Comparison of ENCODE assay signal across 9 cellular contexts in the genomic region with DNA sequence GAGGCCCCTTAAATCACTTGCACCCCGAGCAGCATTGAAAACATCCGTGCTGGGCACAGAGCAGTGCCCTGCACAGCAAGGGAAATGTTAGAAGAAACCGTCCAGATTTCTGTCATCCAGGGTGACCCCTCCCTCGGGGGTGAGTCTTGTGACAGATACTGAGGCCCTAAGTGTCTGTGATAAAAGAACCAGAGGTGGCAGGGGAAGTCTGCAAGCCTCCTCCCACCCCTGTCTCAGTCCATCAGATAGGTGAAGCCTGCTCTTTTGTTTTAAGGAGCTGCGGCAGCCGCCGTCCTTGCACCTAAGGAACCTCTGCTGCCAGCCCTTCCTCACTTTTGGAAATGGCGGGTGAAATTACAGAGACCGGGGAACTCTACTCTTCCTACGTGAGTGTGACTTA. TPM values are rescaled to one million over a fixed set of nuclear protein-coding genes. Genes with fewer than 3 reads are reported as not detected.
DNase-seq lines count a peak whose midpoint lies in the region; ATAC-seq, FAIRE-seq and TF ChIP-seq lines count a peak whose summit lies in the region.
"Had no signal": no experiment of that assay in that cellular context is flagged by ENCODE, and none has a peak within 500 bp of the region (broad histone marks: within the 10 kb centered on the region; RNA-seq: fewer than 3 reads in every experiment).

No MANE protein-coding gene starts in this region.

- H2AK5ac ChIP-seq in mesenchymal stem cell (ENCODE audit: low read length, severe bottlenecking), result no peak overlapping the region

- H3K9me3 ChIP-seq in cardiac muscle cell (ENCODE audit: low read depth) (no peaks in the 10 kb centered on the region), K562 (replicated peaks; ENCODE audit: control insufficient read depth, insufficient read depth, low read depth, low read length) (no peaks in the 10 kb centered on the region), mesenchymal stem cell (ENCODE audit: control insufficient read depth, low read length) (no peaks in the 10 kb centered on the region), uterus (no peaks in the 10 kb centered on the region)

- DNase-seq in cardiac muscle cell (ENCODE audit: low read depth in 1 of 2, low spot score in 1 of 2) (no peak), left cardiac atrium (no peak), K562 (ENCODE audit: extremely low read depth in 1 of 4, low spot score in 3 of 4) (peak in 3 of 4 experiments; percentile 42 to 75 (median 75)), mesenchymal stem cell (no peak), uterus (no peak), NCI-H2196 (lab: John Stamatoyannopoulos, UW; ENCODE audit: unreplicated experiment) (no peak), NCI-H146 (lab: John Stamatoyannopoulos, UW) (no peak)

- H2BK120ac ChIP-seq in mesenchymal stem cell (ENCODE audit: low read depth, low read length), result no peak overlapping the region

- H4K91ac ChIP-seq in mesenchymal stem cell (ENCODE audit: low read length), result no peak overlapping the region

- peaks cover 41% of the 10 kb centered on the region for H3K79me1 ChIP-seq in mesenchymal stem cell (replicated peaks; ENCODE audit: low read length, poor library complexity, severe bottlenecking)

- no peak overlapping the region for H3K14ac ChIP-seq in mesenchymal stem cell (ENCODE audit: low read length in 2 of 2)

- ATAC-seq in left cardiac atrium (no peak), K562 (peak; percentile 50), HG02571 (IDR thresholded peaks at IDR 0.05; ENCODE audit: unreplicated experiment) (no peak)

- CTCF ChIA-PET in K562 (lab: Yijun Ruan, JAX; ENCODE audit: low intra/inter-chr PET ratio), result interaction anchor here (2.2 kb wide), 1 partner anchor 32 kb away, joined by 9 read pairs; no protein-coding TSS in a partner anchor

- intact Hi-C loops in left cardiac atrium (cut with DNase I), result no loop called here
- intact Hi-C loops in K562 (cut with micrococcal nuclease), result no loop called here
- intact Hi-C loops in uterus (cut with DNase I; ENCODE audit: low total_unique reads), result no loop called here

- no peaks in the 10 kb centered on the region for H3K27me3 ChIP-seq in cardiac muscle cell
- no peaks in the 10 kb centered on the region for H3K27me3 ChIP-seq in K562 (ENCODE audit: control insufficient read depth in 2 of 2, insufficient read depth in 2 of 2, low read length in 2 of 2)
- H3K27me3 ChIP-seq in mesenchymal stem cell (ENCODE audit: control insufficient read depth in 1 of 2, insufficient read depth in 1 of 2, low read length in 2 of 2), result no peaks in the 10 kb centered on the region
- no peaks in the 10 kb centered on the region for H3K27me3 ChIP-seq in uterus

- TF ChIP-seq RAD21 in K562 (CRISPR knock-in tag; conservative IDR thresholded peaks at IDR 0.05 in 1 of 2, IDR thresholded peaks at IDR 0.05 in 1 of 2), result no peak

- H3K79me2 ChIP-seq in K562 (ENCODE audit: control insufficient read depth, insufficient read depth, low read length), result peaks cover 31% of the 10 kb centered on the region

- TF ChIP-seq CTCF in cardiac muscle cell (IDR thresholded peaks at IDR 0.05; ENCODE audit: low read depth, low read length) (no peak), K562 (IDR thresholded peaks at IDR 0.05 in 2 of 3, conservative IDR thresholded peaks at IDR 0.05 in 1 of 3; ENCODE audit: insufficient read depth in 2 of 3, low read depth in 1 of 3, low read length in 3 of 3) (no peak), uterus (IDR thresholded peaks at IDR 0.05) (no peak)

- POLR2A ChIA-PET in K562 (lab: Yijun Ruan, JAX), result interaction anchor here (0.6 to 1.3 kb wide), 5 partner anchors 10 to 416 kb away, joined by 3 to 5 read pairs (median 3); a partner anchor contains a TSS

- WGBS in K562 (ENCODE audit: insufficient coverage, low coverage, missing lambda C conversion rate), result 8% methylated on average over 10 of the region's 10 CpGs
- WGBS in mesenchymal stem cell, result 50% methylated on average over 10 of the region's 10 CpGs

- in situ Hi-C loops in K562 (cut with MboI), result no loop called here

- H2BK15ac ChIP-seq in mesenchymal stem cell (ENCODE audit: low read depth, poor library complexity, severe bottlenecking), result peak overlapping the region; percentile 9

- peak overlapping the region in 1 of 2 experiments; percentile 67 for H3K4ac ChIP-seq in mesenchymal stem cell (ENCODE audit: low read depth in 1 of 2, low read length in 2 of 2)

- TF ChIP-seq EP300 in K562 (IDR thresholded peaks at IDR 0.05; ENCODE audit: low read length), result no peak

- peak; percentile 51 for FAIRE-seq in K562 (lab: Jason Lieb, UNC)
- FAIRE-seq: G401.6 had no signal

- H3K9me1 ChIP-seq in K562 (ENCODE audit: control insufficient read depth, insufficient read depth, low read length), result no peaks in the 10 kb centered on the region

- H2BK5ac ChIP-seq in mesenchymal stem cell (ENCODE audit: low read depth, low read length, poor library complexity, severe bottlenecking), result no peak overlapping the region

- no peak overlapping the region for H4K8ac ChIP-seq in mesenchymal stem cell (ENCODE audit: low read length)

- peak overlapping the region in 1 of 2 experiments; percentile 25 for H3K18ac ChIP-seq in mesenchymal stem cell (ENCODE audit: low read depth in 1 of 2, low read length in 2 of 2)

- H3K27ac ChIP-seq in cardiac muscle cell (peak overlapping the region; percentile 57), K562 (ENCODE audit: extremely low read depth, low read depth, low read length) (no peak overlapping the region; the same call in 2 of the 3 replicates), mesenchymal stem cell (ENCODE audit: low read length, poor library complexity, severe bottlenecking) (no peak overlapping the region), uterus (no peak overlapping the region)

- H2BK12ac ChIP-seq in mesenchymal stem cell (ENCODE audit: low read length in 2 of 2), result peak overlapping the region in 1 of 2 experiments; percentile 22

- H3K36me3 ChIP-seq in cardiac muscle cell (no peaks in the 10 kb centered on the region), K562 (ENCODE audit: control insufficient read depth, insufficient read depth, low read length) (peaks cover 42% of the 10 kb centered on the region), mesenchymal stem cell (ENCODE audit: control insufficient read depth in 1 of 2, insufficient read depth in 2 of 2, low read depth in 1 of 2, low read length in 2 of 2) (peaks cover 33 to 52% of the 10 kb centered on the region in 2 experiments), uterus (no peaks in the 10 kb centered on the region)

- BruUV-seq in K562 (replicated peaks; lab: Mats Ljungman, UMichigan), result TSS peak; percentile 43

- no peak for TF ChIP-seq POLR2A in K562 (conservative IDR thresholded peaks at IDR 0.05)
- TF ChIP-seq POLR2A in uterus (IDR thresholded peaks at IDR 0.05), result no peak

- no peak overlapping the region for H3K23ac ChIP-seq in mesenchymal stem cell (ENCODE audit: low read length in 2 of 2)

- H2AFZ ChIP-seq in K562 (ENCODE audit: low read depth, low read length) (0 out of 2 replicates have a peak overlapping the region, but pooled peaks have one; percentile 23), mesenchymal stem cell (ENCODE audit: low read depth, low read length) (no peak overlapping the region)

- peaks cover 7% of the 10 kb centered on the region for H3K4me1 ChIP-seq in cardiac muscle cell (ENCODE audit: low read depth)
- H3K4me1 ChIP-seq in K562 (replicated peaks in 1 of 2; ENCODE audit: control insufficient read depth in 2 of 2, insufficient read depth in 2 of 2, low read length in 2 of 2), result peaks cover 8 to 20% of the 10 kb centered on the region in 2 experiments; a peak in 4 of 5 replicates
- peaks cover 23% of the 10 kb centered on the region for H3K4me1 ChIP-seq in mesenchymal stem cell (ENCODE audit: control insufficient read depth, insufficient read depth, low read depth, low read length)
- H3K4me1 ChIP-seq in uterus, result peaks cover 6 to 8% of the 10 kb centered on the region in 2 donors

- H3K4me2 ChIP-seq in K562 (ENCODE audit: insufficient read depth, low read length) (peak overlapping the region; percentile 90), mesenchymal stem cell (ENCODE audit: low read length, poor library complexity, severe bottlenecking) (peak overlapping the region; percentile 88)

- H3K9ac ChIP-seq in K562 (ENCODE audit: insufficient read depth in 1 of 2, low read depth in 2 of 2, low read length in 2 of 2) (peak overlapping the region; percentile 95 to 98; a peak in 3 of 4 replicates), mesenchymal stem cell (ENCODE audit: low read length) (peak overlapping the region; percentile 88)

- H3K4me3 ChIP-seq in cardiac muscle cell, result peak overlapping the region; percentile 61
- H3K4me3 ChIP-seq in K562, result peak overlapping the region; percentile 90
- peak overlapping the region; percentile 68 to 93 for H3K4me3 ChIP-seq in mesenchymal stem cell (ENCODE audit: insufficient read depth in 1 of 2, low read depth in 1 of 2, low read length in 2 of 2)
- H3K4me3 ChIP-seq in uterus, result peak overlapping the region; percentile 63 to 65

- H4K20me1 ChIP-seq in K562 (replicated peaks; ENCODE audit: control insufficient read depth, insufficient read depth, low read length), result peaks cover 11% of the 10 kb centered on the region; the same call in 1 of the 2 replicates

RNA-seq across cellular contexts. Expression of a gene that starts 0.8 kb away (rescaled TPM):
- total RNA-seq in cardiac muscle cell, result 45.9 and 73.1 TPM in 2 replicates
- polyA plus RNA-seq in cardiac muscle cell, result 56.2 and 96.8 TPM in 2 replicates
- total RNA-seq in left cardiac atrium, result 10 to 100 TPM; 23.7 to 34.7 TPM
- 145 and 300 TPM in 2 replicates for total RNA-seq in K562 (2011; cell fraction: chromatin; rRNA removed; ENCODE audit: low replicate concordance)
- total RNA-seq in K562 (2011; cell fraction: nucleolus; rRNA removed), result 204 and 205 TPM in 2 replicates
- total RNA-seq in K562 (2011; cell fraction: nucleoplasm; rRNA removed), result 164 and 167 TPM in 2 replicates
- 28.8 and 31.9 TPM in 2 replicates for total RNA-seq in K562 (2014; rRNA removed)
- 28.3 and 42.2 TPM in 2 replicates for total RNA-seq in K562 (2014; rRNA removed; fragmentation: Illumina TruSeq; extraction: Trizol)
- 39.4 and 40.8 TPM in 2 replicates for total RNA-seq in K562 (2015; rRNA removed; fragmentation: Illumina TruSeq; extraction: Trizol)
- total RNA-seq in K562 (2021), result 56.8 and 63.6 TPM in 2 replicates
- 42.4 and 52.0 TPM in 2 replicates for polyA plus RNA-seq in K562 (2011; rRNA removed)
- polyA plus RNA-seq in K562 (2011; cell fraction: cytosol; rRNA removed), result 38.3 and 39.8 TPM in 2 replicates
- polyA plus RNA-seq in K562 (2011; cell fraction: nucleus; rRNA removed), result 305 and 323 TPM in 2 replicates
- 49.7 and 52.4 TPM in 2 replicates for polyA plus RNA-seq in K562 (2012)
- 37.1 and 39.9 TPM in 2 replicates for polyA plus RNA-seq in K562 (2014; fragmentation: Illumina TruSeq; extraction: Trizol)
- polyA plus RNA-seq in K562 (2014; fragmentation: Nextera tagmentation; extraction: Ambion mirVana), result 1 to 10 TPM; 4.2 to 5.9 TPM
- polyA plus RNA-seq in K562 (2014; rRNA removed), result 59.9 and 63.8 TPM in 2 replicates
- polyA minus RNA-seq in K562 (2011; rRNA and poly(A)+ RNA removed), result 30.1 and 37.1 TPM in 2 replicates
- 9.9 and 11.5 TPM in 2 replicates for polyA minus RNA-seq in K562 (2011; cell fraction: cytosol; rRNA and poly(A)+ RNA removed)
- polyA minus RNA-seq in K562 (2011; cell fraction: nucleus; rRNA and poly(A)+ RNA removed), result 60.3 and 89.4 TPM in 2 replicates
- polyA plus RNA-seq in mesenchymal stem cell (2013, experiment 1 of 2), result 29.5 TPM
- polyA plus RNA-seq in mesenchymal stem cell (2013, experiment 2 of 2), result 30.4 TPM
- 10 to 100 TPM in 3 of 4 donors, 1 to 10 TPM in 1; 5.4 to 53.3 (median 33.9) TPM for total RNA-seq in uterus

RNA-seq across cellular contexts. Expression of a gene that starts 28.6 kb away (rescaled TPM):
- total RNA-seq in cardiac muscle cell (78.2 and 87.3 TPM in 2 replicates), left cardiac atrium (10 to 100 TPM; 15.1 to 18.5 TPM), K562 (2014; rRNA removed) (35.5 and 51.8 TPM in 2 replicates), K562 (2014; rRNA removed; fragmentation: Illumina TruSeq; extraction: Trizol) (23.8 and 30.5 TPM in 2 replicates), K562 (2015; rRNA removed; fragmentation: Illumina TruSeq; extraction: Trizol) (38.9 and 40.2 TPM in 2 replicates), K562 (2021) (79.9 and 88.0 TPM in 2 replicates), uterus (10 to 100 TPM in 3 of 4 donors, 1 to 10 TPM in 1; 3.3 to 16.9 (median 12.0) TPM)
- polyA plus RNA-seq in cardiac muscle cell (95.1 and 111 TPM in 2 replicates), K562 (2011; rRNA removed) (36.9 and 45.6 TPM in 2 replicates), K562 (2014; fragmentation: Illumina TruSeq; extraction: Trizol) (64.8 and 78.7 TPM in 2 replicates), K562 (2014; fragmentation: Nextera tagmentation; extraction: Ambion mirVana) (10 to 100 TPM; 11.4 to 20.6 TPM), K562 (2014; rRNA removed) (44.9 and 50.1 TPM in 2 replicates)
- total RNA-seq in K562 (2011; cell fraction: chromatin; rRNA removed; ENCODE audit: low replicate concordance), result 18.4 and 49.5 TPM in 2 replicates
- 26.0 and 28.6 TPM in 2 replicates for total RNA-seq in K562 (2011; cell fraction: nucleolus; rRNA removed)
- 29.0 and 37.5 TPM in 2 replicates for total RNA-seq in K562 (2011; cell fraction: nucleoplasm; rRNA removed)
- polyA plus RNA-seq in K562 (2011; cell fraction: cytosol; rRNA removed), result 59.4 and 62.4 TPM in 2 replicates
- 36.7 and 44.4 TPM in 2 replicates for polyA plus RNA-seq in K562 (2011; cell fraction: nucleus; rRNA removed)
- 42.9 and 66.5 TPM in 2 replicates for polyA plus RNA-seq in K562 (2012)
- 29.5 and 44.1 TPM in 2 replicates for polyA minus RNA-seq in K562 (2011; rRNA and poly(A)+ RNA removed)
- 35.7 and 39.5 TPM in 2 replicates for polyA minus RNA-seq in K562 (2011; cell fraction: cytosol; rRNA and poly(A)+ RNA removed)
- 8.5 and 9.6 TPM in 2 replicates for polyA minus RNA-seq in K562 (2011; cell fraction: nucleus; rRNA and poly(A)+ RNA removed)
- 126 TPM for polyA plus RNA-seq in mesenchymal stem cell (2013, experiment 1 of 2)
- 126 TPM for polyA plus RNA-seq in mesenchymal stem cell (2013, experiment 2 of 2)

RNA-seq across cellular contexts. Expression of a gene that starts 39.9 kb away (rescaled TPM):
- 3.4 and 6.9 TPM in 2 replicates for total RNA-seq in cardiac muscle cell
- polyA plus RNA-seq in cardiac muscle cell, result 4.6 and 4.9 TPM in 2 replicates
- 1 to 10 TPM in 1 of 2 donors, under 1 TPM in 1; 0.58 to 3.2 TPM for total RNA-seq in left cardiac atrium
- not detected in 2 replicates for total RNA-seq in K562 (2011; cell fraction: chromatin; rRNA removed; ENCODE audit: low replicate concordance)
- total RNA-seq in K562 (2011; cell fraction: nucleolus; rRNA removed), result not detected in 2 replicates
- total RNA-seq in K562 (2011; cell fraction: nucleoplasm; rRNA removed), result not detected in 2 replicates
- not detected in 2 replicates for total RNA-seq in K562 (2014; rRNA removed)
- total RNA-seq in K562 (2014; rRNA removed; fragmentation: Illumina TruSeq; extraction: Trizol), result not detected in 2 replicates
- 0.11 and 0.23 TPM in 2 replicates for total RNA-seq in K562 (2015; rRNA removed; fragmentation: Illumina TruSeq; extraction: Trizol)
- 0.27 TPM in 1 of 2 replicates, not detected in the other for total RNA-seq in K562 (2021)
- 0.03 and 0.21 TPM in 2 replicates for polyA plus RNA-seq in K562 (2011; rRNA removed)
- polyA plus RNA-seq in K562 (2011; cell fraction: cytosol; rRNA removed), result 0.22 TPM in 1 of 2 replicates, not detected in the other
- polyA plus RNA-seq in K562 (2011; cell fraction: nucleus; rRNA removed), result 0.07 and 0.18 TPM in 2 replicates
- 0.19 and 0.22 TPM in 2 replicates for polyA plus RNA-seq in K562 (2012)
- 0.04 and 0.12 TPM in 2 replicates for polyA plus RNA-seq in K562 (2014; fragmentation: Illumina TruSeq; extraction: Trizol)
- polyA plus RNA-seq in K562 (2014; fragmentation: Nextera tagmentation; extraction: Ambion mirVana), result under 1 TPM in 1 of 2 experiments, not detected in 1; 0.03 TPM
- polyA plus RNA-seq in K562 (2014; rRNA removed), result not detected in 2 replicates
- polyA minus RNA-seq in K562 (2011; rRNA and poly(A)+ RNA removed), result 0.11 TPM in 1 of 2 replicates, not detected in the other
- not detected in 2 replicates for polyA minus RNA-seq in K562 (2011; cell fraction: cytosol; rRNA and poly(A)+ RNA removed)
- not detected in 2 replicates for polyA minus RNA-seq in K562 (2011; cell fraction: nucleus; rRNA and poly(A)+ RNA removed)
- 2.4 TPM for polyA plus RNA-seq in mesenchymal stem cell (2013, experiment 1 of 2)
- 1.9 TPM for polyA plus RNA-seq in mesenchymal stem cell (2013, experiment 2 of 2)
- 1 to 10 TPM in 3 of 4 donors, under 1 TPM in 1; under 0.01 to 5.0 (median 1.7) TPM for total RNA-seq in uterus

Comparison
In these comparisons a context has a peak if more than half of its experiments do, and no peak if none do; other contexts are left out.
1. DNase-seq: peak in K562 (3 of 4); none in cardiac muscle cell (0 of 2), left cardiac atrium (single experiment), mesenchymal stem cell (single experiment), uterus (0 of 2), NCI-H2196 (single experiment) and NCI-H146 (single experiment).
2. Peak in every context shown above with its lines, with median percentiles within 50 percentile points of each other: H3K4me3 ChIP-seq.